Comparison of ENCODE assay signal across 8 cellular contexts in the genomic region with DNA sequence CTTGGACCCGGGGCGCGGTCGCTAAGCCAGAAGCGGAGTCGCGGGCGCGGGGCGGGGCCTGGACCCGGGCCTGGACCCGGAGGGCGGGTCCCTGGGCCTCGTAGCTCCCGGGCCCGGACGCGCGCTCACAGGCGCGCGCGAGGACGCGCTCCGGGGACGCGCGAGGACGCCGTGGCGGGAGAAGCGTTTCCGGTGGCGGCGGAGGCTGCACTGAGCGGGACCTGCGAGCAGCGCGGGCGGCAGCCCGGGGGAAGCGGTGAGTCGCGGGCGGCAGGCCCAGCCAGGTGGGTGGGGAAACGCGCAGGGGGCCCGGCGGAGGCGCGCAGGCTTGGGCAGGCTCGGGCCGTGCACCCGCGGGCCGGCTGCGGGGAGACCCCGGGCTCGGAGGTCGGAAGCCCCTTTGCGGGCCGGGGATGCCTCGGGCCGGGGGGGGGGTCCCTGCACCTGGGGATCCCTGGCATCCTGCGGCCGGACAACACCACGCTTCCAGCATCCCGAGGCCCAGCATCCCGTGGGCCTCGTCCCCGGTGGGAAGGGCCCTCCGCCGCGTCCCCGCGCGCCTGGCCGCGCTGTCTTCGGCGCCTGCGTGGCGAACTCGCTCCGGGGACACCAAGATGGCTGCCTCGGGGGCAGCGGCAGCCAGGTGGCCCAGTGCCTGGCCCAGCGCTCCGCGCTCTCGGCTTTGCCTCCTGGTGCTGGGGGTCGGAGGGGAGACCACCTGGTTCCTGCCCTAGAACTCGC. TPM values are rescaled to one million over a fixed set of nuclear protein-coding genes. Genes with fewer than 3 reads are reported as not detected.
DNase-seq lines count a peak whose midpoint lies in the region; ATAC-seq and TF ChIP-seq lines count a peak whose summit lies in the region.

TSS of gene SFXN1 (plus strand) at position 177 of the 741 bp plus-strand sequence. CDS start 13,544 bp downstream, outside the sequence.

- DNase-seq in AG20443 (ENCODE audit: low spot score) (peak; percentile 99), NCI-H510A (lab: John Stamatoyannopoulos, UW) (peak; percentile 65), ecto neural progenitor cell (ENCODE audit: low spot score) (peak; percentile 88), lower lobe of right lung (peak; percentile 80)
- DNase-seq in activated CD4-positive, alpha-beta T cell treated with anti-CD3 and anti-CD28 coated beads, Interleukin-2, amount 50 U/mL, for 48 hours = peak; percentile 83 to 86
- peak; percentile 58 to 85 (median 74) for DNase-seq in stimulated activated CD4-positive, alpha-beta T cell treated with anti-CD3 and anti-CD28 coated beads, TNF-alpha, amount 100 ng/mL, for 24 hours (ENCODE audit: low read depth in 3 of 3)

- no peaks in the 10 kb centered on the region for H3K9me3 ChIP-seq in lower lobe of right lung

- H3K27ac ChIP-seq in lower lobe of right lung = peak within 1 kb of the TSS; percentile 71

- TF ChIP-seq CTCF in lower lobe of right lung (IDR thresholded peaks at IDR 0.05) = no peak

- no peaks in the 10 kb centered on the region for H3K36me3 ChIP-seq in lower lobe of right lung

- intact Hi-C loops in lower lobe of right lung (cut with DNase I) = no loop called here

- no peaks in the 10 kb centered on the region for H3K27me3 ChIP-seq in lower lobe of right lung (ENCODE audit: low read depth)

- H3K4me1 ChIP-seq in lower lobe of right lung = peaks cover 10% of the 10 kb centered on the region

- ATAC-seq in GM18873 (IDR thresholded peaks at IDR 0.05; ENCODE audit: low FRiP score, unreplicated experiment) = peak; percentile 76
- ATAC-seq in HG03135 (IDR thresholded peaks at IDR 0.05; ENCODE audit: unreplicated experiment) = peak; percentile 88
- ATAC-seq in lower lobe of right lung = peak; percentile 95 to 96

- peak within 1 kb of the TSS; percentile 83 for H3K4me3 ChIP-seq in lower lobe of right lung

RNA-seq across cellular contexts. Expression of gene SFXN1, which starts in this region (rescaled TPM):
- total RNA-seq in lower lobe of right lung = 15.7 TPM

Comparison
In these comparisons a context has a peak if more than half of its experiments do, and no peak if none do; other contexts are left out.
1. Peak in every context shown above with its lines: DNase-seq, ATAC-seq, H3K4me3 ChIP-seq and H3K27ac ChIP-seq.